18 cellular contexts compared by ENCODE assay signal in genomic region chr16:26992661-26993365, GRCh38.
"Had no signal": no experiment of that assay in that cellular context is flagged by ENCODE, and none has a peak within 500 bp of the region (broad histone marks: within the 10 kb centered on the region; RNA-seq: fewer than 3 reads in every experiment).

No MANE protein-coding gene starts in this region.

- H3K36me3 ChIP-seq: heart right ventricle, tibial artery had no signal

- H3K4me1 ChIP-seq: tibial artery had no signal

- H3K27ac Mint-ChIP-seq: activated CD4-positive, alpha-beta T cell treated with anti-CD3 and anti-CD28 coated beads, Interleukin-2, amount 10 ng/mL, durations not matched to agents 7 days and 5 days; activated naive CD8-positive, alpha-beta T cell treated with anti-CD3 and anti-CD28 coated beads, Interleukin-2, amount 10 ng/mL, durations not matched to agents 7 days and 5 days; activated T-helper 1 cell treated with anti-CD3 and anti-CD28 coated beads, Interleukin-12 subunit alpha, Interleukin-12 subunit beta, Interleukin-2, Interleukin-4 antibody, amounts not matched to agents 30 ng/mL and 10 ng/mL and 1 ng/mL, durations not matched to agents 14 hours and 24 hours and 36 hours; dendritic cell treated with granulocyte-macrophage colony-stimulating factor and Interleukin-4, amounts not matched to agents 40 ng/mL and 50 ng/mL, for 4 days; naive B cell; stimulated activated naive B cell treated with anti-CD40 and anti-IgM and Interleukin-4, amounts not matched to agents 10 μg/mL and 1 μg/mL and 100 μg/mL, for 72 hours; T-helper 1 cell treated with Interleukin-12 subunit alpha and Interleukin-12 subunit beta and Interleukin-4 antibody, amounts not matched to agents 30 μg/mL and 1 μg/mL, for 36 hours had no signal

- H3K9me3 Mint-ChIP-seq: activated naive CD8-positive, alpha-beta T cell treated with anti-CD3 and anti-CD28 coated beads, Interleukin-2, amount 10 ng/mL, durations not matched to agents 7 days and 5 days; activated T-helper 1 cell treated with anti-CD3 and anti-CD28 coated beads, Interleukin-12 subunit alpha, Interleukin-12 subunit beta, Interleukin-2, Interleukin-4 antibody, amounts not matched to agents 30 ng/mL and 10 ng/mL and 1 ng/mL, durations not matched to agents 14 hours and 24 hours and 36 hours had no signal

- ATAC-seq: heart right ventricle; left lobe of liver; stimulated activated naive B cell treated with anti-CD40 and anti-IgM and Interleukin-4, amounts not matched to agents 10 μg/mL and 1 μg/mL and 100 μg/mL, for 72 hours had no signal

- DNase-seq: activated CD4-positive, alpha-beta T cell treated with anti-CD3 and anti-CD28 coated beads, Interleukin-2, amount 10 ng/mL, durations not matched to agents 7 days and 5 days; activated CD4-positive, CD25-positive, alpha-beta regulatory T cell; activated naive CD4-positive, alpha-beta T cell; activated naive CD8-positive, alpha-beta T cell treated with anti-CD3 and anti-CD28 coated beads, Interleukin-2, amount 10 ng/mL, durations not matched to agents 7 days and 5 days; anterior cingulate cortex; heart right ventricle; naive B cell; stimulated activated CD4-positive, alpha-beta T cell treated with anti-CD3 and anti-CD28 coated beads, Interleukin-2, amount 100 ng/mL, for 48 hours; stimulated activated naive B cell treated with anti-CD40 and anti-IgM and Interleukin-4, amounts not matched to agents 10 μg/mL and 1 μg/mL and 100 μg/mL, for 72 hours; tibial artery had no signal

- H3K36me3 Mint-ChIP-seq: activated naive CD8-positive, alpha-beta T cell treated with anti-CD3 and anti-CD28 coated beads, Interleukin-2, amount 10 ng/mL, durations not matched to agents 7 days and 5 days; stimulated activated naive B cell treated with anti-CD40 and anti-IgM and Interleukin-4, amounts not matched to agents 10 μg/mL and 1 μg/mL and 100 μg/mL, for 72 hours had no signal

- H3K4me1 Mint-ChIP-seq: activated CD4-positive, alpha-beta T cell treated with anti-CD3 and anti-CD28 coated beads, Interleukin-2, amount 10 ng/mL, durations not matched to agents 7 days and 5 days; activated naive CD8-positive, alpha-beta T cell treated with anti-CD3 and anti-CD28 coated beads, Interleukin-2, amount 10 ng/mL, durations not matched to agents 7 days and 5 days; naive B cell; stimulated activated naive B cell treated with anti-CD40 and anti-IgM and Interleukin-4, amounts not matched to agents 10 μg/mL and 1 μg/mL and 100 μg/mL, for 72 hours had no signal

- FAIRE-seq: frontal cortex, islet of Langerhans, TTC549, urothelium cell line had no signal

- H3K4me3 Mint-ChIP-seq: activated CD4-positive, alpha-beta T cell treated with anti-CD3 and anti-CD28 coated beads, Interleukin-2, amount 10 ng/mL, durations not matched to agents 7 days and 5 days; activated naive CD8-positive, alpha-beta T cell treated with anti-CD3 and anti-CD28 coated beads, Interleukin-2, amount 10 ng/mL, durations not matched to agents 7 days and 5 days; activated T-helper 1 cell treated with anti-CD3 and anti-CD28 coated beads, Interleukin-12 subunit alpha, Interleukin-12 subunit beta, Interleukin-2, Interleukin-4 antibody, amounts not matched to agents 30 ng/mL and 10 ng/mL and 1 ng/mL, durations not matched to agents 14 hours and 24 hours and 36 hours; dendritic cell treated with granulocyte-macrophage colony-stimulating factor and Interleukin-4, amounts not matched to agents 40 ng/mL and 50 ng/mL, for 4 days; naive B cell; stimulated activated naive B cell treated with anti-CD40 and anti-IgM and Interleukin-4, amounts not matched to agents 10 μg/mL and 1 μg/mL and 100 μg/mL, for 72 hours; T-helper 1 cell treated with Interleukin-12 subunit alpha and Interleukin-12 subunit beta and Interleukin-4 antibody, amounts not matched to agents 30 μg/mL and 1 μg/mL, for 36 hours had no signal

- H3K27ac ChIP-seq: heart right ventricle, tibial artery had no signal

- H3K4me3 ChIP-seq: heart right ventricle, tibial artery had no signal
